11 cellular contexts compared by ENCODE assay signal in the genomic region with DNA sequence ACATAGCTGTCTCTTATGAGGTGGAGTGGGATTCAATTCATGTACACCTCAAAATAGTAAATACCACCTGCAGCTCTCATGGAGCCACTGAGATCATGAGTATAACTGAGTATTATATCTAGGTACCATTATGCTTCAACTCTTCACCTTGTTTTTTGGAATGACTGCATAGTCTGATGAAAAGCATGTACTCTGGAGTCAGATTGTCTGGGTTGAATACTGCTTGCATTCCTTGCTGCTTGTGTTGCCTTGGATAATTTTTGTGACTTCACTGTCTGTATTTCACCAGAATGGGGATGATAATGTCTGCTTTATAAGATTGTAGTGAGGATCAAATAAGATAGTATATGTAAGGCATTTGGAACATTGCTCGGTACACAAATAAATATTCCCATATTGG. TPM values are rescaled to one million over a fixed set of nuclear protein-coding genes. Genes with fewer than 3 reads are reported as not detected.
DNase-seq lines count a peak whose midpoint lies in the region; ATAC-seq and TF ChIP-seq lines count a peak whose summit lies in the region.
"Had no signal": no experiment of that assay in that cellular context is flagged by ENCODE, and none has a peak within 500 bp of the region (broad histone marks: within the 10 kb centered on the region; RNA-seq: fewer than 3 reads in every experiment).

No MANE protein-coding gene starts in this region.

- no peaks in the 10 kb centered on the region for H3K9me3 ChIP-seq in heart right ventricle
- no peaks in the 10 kb centered on the region for H3K9me3 ChIP-seq in right cardiac atrium (ENCODE audit: control insufficient read depth, low read length)
- H3K9me3 ChIP-seq in neutrophil: no peaks in the 10 kb centered on the region
- H3K9me3 ChIP-seq in vagina: no peaks in the 10 kb centered on the region

- TF ChIP-seq CTCF in heart right ventricle (IDR thresholded peaks at IDR 0.05): no peak
- no peak for TF ChIP-seq CTCF in chondrocyte (IDR thresholded peaks at IDR 0.05)
- TF ChIP-seq CTCF in neutrophil (IDR thresholded peaks at IDR 0.05): no peak
- TF ChIP-seq CTCF in vagina (IDR thresholded peaks at IDR 0.05): no peak

- no peak for DNase-seq in heart right ventricle
- DNase-seq in right cardiac atrium: no peak
- DNase-seq in chondrocyte (ENCODE audit: low spot score): no peak
- no peak for DNase-seq in vagina (ENCODE audit: extremely low spot score in 2 of 2)
- DNase-seq in NCI-H2196 (lab: John Stamatoyannopoulos, UW; ENCODE audit: unreplicated experiment): no peak
- DNase-seq in substantia nigra (lab: John Stamatoyannopoulos, UW): no peak
- DNase-seq: GF-D8, midbrain, NCI-H2171 treated with DMSO at 0.1 percent for 48 hours had no signal

- H3K27ac ChIP-seq in heart right ventricle (peak overlapping the region in 9 of 10 donors; percentile 17 to 76 (median 61)), right cardiac atrium (ENCODE audit: low read length) (no peak overlapping the region), neutrophil (peak overlapping the region; percentile 69), vagina (peak overlapping the region; percentile 17), substantia nigra (ENCODE audit: low read depth, low read length, poor library complexity, severe bottlenecking) (no peak overlapping the region)

- TF ChIP-seq POLR2A in vagina (IDR thresholded peaks at IDR 0.05): no peak

- H3K4me3 Mint-ChIP-seq in chondrocyte (ENCODE audit: unreplicated experiment): no peak overlapping the region

- H3K4me1 ChIP-seq in heart right ventricle (peaks cover 27 to 100% (median 82%) of the 10 kb centered on the region in 9 donors), right cardiac atrium (ENCODE audit: control insufficient read depth, insufficient read depth, low read length) (peaks cover 42% of the 10 kb centered on the region), neutrophil (ENCODE audit: control insufficient read depth in 1 of 2, insufficient read depth in 1 of 2, low read depth in 1 of 2, low read length in 1 of 2) (peaks cover 57 to 78% of the 10 kb centered on the region in 2 experiments), vagina (peaks cover 76% of the 10 kb centered on the region)

- 60 to 61% methylated on average over 1 of the region's 1 CpG for WGBS in heart right ventricle, 2 donors
- 52% methylated on average over 1 of the region's 1 CpG for WGBS in right cardiac atrium

- no peaks in the 10 kb centered on the region for H3K9me3 Mint-ChIP-seq in chondrocyte (ENCODE audit: low read depth)

- H3K27me3 ChIP-seq in heart right ventricle: no peaks in the 10 kb centered on the region
- no peaks in the 10 kb centered on the region for H3K27me3 ChIP-seq in right cardiac atrium (ENCODE audit: control insufficient read depth, insufficient read depth)
- no peaks in the 10 kb centered on the region for H3K27me3 ChIP-seq in neutrophil
- no peaks in the 10 kb centered on the region for H3K27me3 ChIP-seq in vagina

- peaks cover 0 to 20% (median 0%) of the 10 kb centered on the region in 9 donors for H3K36me3 ChIP-seq in heart right ventricle
- peaks cover 34% of the 10 kb centered on the region for H3K36me3 ChIP-seq in neutrophil
- no peaks in the 10 kb centered on the region for H3K36me3 ChIP-seq in vagina

- H3K27me3 Mint-ChIP-seq in chondrocyte (ENCODE audit: low read depth): no peaks in the 10 kb centered on the region

- H3K4me1 Mint-ChIP-seq in chondrocyte (ENCODE audit: low read depth): peaks cover 86% of the 10 kb centered on the region

- H3K27ac Mint-ChIP-seq in chondrocyte (ENCODE audit: unreplicated experiment): peak overlapping the region; percentile 85

- H3K4me3 ChIP-seq in heart right ventricle: no peak overlapping the region
- no peak overlapping the region for H3K4me3 ChIP-seq in right cardiac atrium (ENCODE audit: low read length)
- H3K4me3 ChIP-seq in neutrophil (ENCODE audit: low read depth in 1 of 2, low read length in 1 of 2): no peak overlapping the region
- no peak overlapping the region for H3K4me3 ChIP-seq in vagina

- intact Hi-C loops in heart right ventricle (cut with DNase I) (loop anchor here in 4 of 10 donors (5.0 to 10.0 kb wide), 3 partner anchors 49 to 52 kb away; a partner anchor contains a TSS), right cardiac atrium (cut with DNase I) (no loop called here), vagina (cut with DNase I) (loop anchor here (10.0 kb wide), 1 partner anchor 49 kb away; no protein-coding TSS in a partner anchor)

- peaks cover 2% of the 10 kb centered on the region for H3K36me3 Mint-ChIP-seq in chondrocyte (ENCODE audit: low read depth)

- ATAC-seq in heart right ventricle (no peak), right cardiac atrium (no peak), GM21515 (IDR thresholded peaks at IDR 0.05; ENCODE audit: unreplicated experiment) (no peak)

RNA-seq across cellular contexts. Expression of a gene that starts 54.2 kb away (rescaled TPM):
- total RNA-seq in heart right ventricle (10 to 100 TPM; 18.0 to 46.3 (median 25.5) TPM), right cardiac atrium (10 to 100 TPM; 16.5 to 25.9 (median 22.1) TPM), chondrocyte (49.1 to 51.6 TPM (median 49.3 TPM) in 3 replicates), vagina (36.6 TPM)
- polyA plus RNA-seq in heart right ventricle (1 to 10 TPM; 5.9 to 8.4 TPM), right cardiac atrium (9.1 TPM)

Comparison
In these comparisons a context has a peak if more than half of its experiments do, and no peak if none do; other contexts are left out.
1. H3K27ac ChIP-seq: peak in heart right ventricle (9 of 10), neutrophil (single experiment) and vagina (single experiment); none in right cardiac atrium (single experiment) and substantia nigra (single experiment).